8 cellular contexts compared by ENCODE assay signal in genomic region chr2:118088051-118089014, GRCh38. TPM values are rescaled to one million over a fixed set of nuclear protein-coding genes. Genes with fewer than 3 reads are reported as not detected.
DNase-seq lines count a peak whose midpoint lies in the region; ATAC-seq and TF ChIP-seq lines count a peak whose summit lies in the region.

Gene INSIG2 (plus strand): TSS chr2:118088471. CDS start chr2:118096557, 8,086 bp downstream.

- ATAC-seq in HG03439 (IDR thresholded peaks at IDR 0.05; ENCODE audit: unreplicated experiment) = peak; percentile 99

- no peaks in the 10 kb centered on the region for H3K36me3 ChIP-seq in BE2C

- no peaks in the 10 kb centered on the region for H3K9me3 ChIP-seq in BE2C

- peak within 1 kb of the TSS; percentile 79 for H3K4me3 ChIP-seq in BE2C (ENCODE audit: low read depth, low read length)
- H3K4me3 ChIP-seq in choroid plexus epithelial cell (ENCODE audit: low read depth, low read length) = peak within 1 kb of the TSS; percentile 81

- TF ChIP-seq CTCF in BE2C (IDR thresholded peaks at IDR 0.05; ENCODE audit: low read depth, low read length) (no peak), choroid plexus epithelial cell (conservative IDR thresholded peaks at IDR 0.05; ENCODE audit: low read depth, low read length) (peak; percentile 27)

- H3K27me3 ChIP-seq in BE2C (no peaks in the 10 kb centered on the region; the same call in 1 of the 2 replicates), layer of hippocampus (ENCODE audit: control insufficient read depth, insufficient read depth, low read length) (no peaks in the 10 kb centered on the region)

- H3K4me1 ChIP-seq in BE2C = no peaks in the 10 kb centered on the region

- peak; percentile 59 for TF ChIP-seq POLR2A in GM19193 (IDR thresholded peaks at IDR 0.05; ENCODE audit: extremely low read depth, insufficient read depth, insufficient read length)

- peak within 1 kb of the TSS; percentile 21 for H3K27ac ChIP-seq in layer of hippocampus (ENCODE audit: low read depth, low read length)

- DNase-seq in BE2C (peak; percentile 91), NCI-H510A treated with DMSO at 0.1 percent for 48 hours (lab: John Stamatoyannopoulos, UW) (peak; percentile 97), choroid plexus epithelial cell (ENCODE audit: low read depth) (peak; percentile 98)
- DNase-seq in activated CD4-positive, alpha-beta T cell treated with anti-CD3 and anti-CD28 coated beads for 24 hours (ENCODE audit: low read depth in 2 of 2) = peak; percentile 81 to 83
- peak; percentile 70 to 78 for DNase-seq in stimulated activated CD4-positive, alpha-beta T cell treated with anti-CD3 and anti-CD28 coated beads, Interleukin-1b, Interleukin-23, amount 100 ng/mL, for 4 hours (ENCODE audit: low read depth in 2 of 2)

RNA-seq across cellular contexts. Expression of gene INSIG2, which starts in this region (rescaled TPM):
- 3.4 TPM for polyA plus RNA-seq in BE2C (2012; ENCODE audit: insufficient read depth, insufficient read length, low read depth)

Comparison
In these comparisons a context has a peak if more than half of its experiments do, and no peak if none do; other contexts are left out.
1. Peak in every context shown above with its lines: DNase-seq, ATAC-seq, H3K4me3 ChIP-seq and H3K27ac ChIP-seq.